ENCODE assay signal across 1 cellular context in the genomic region with DNA sequence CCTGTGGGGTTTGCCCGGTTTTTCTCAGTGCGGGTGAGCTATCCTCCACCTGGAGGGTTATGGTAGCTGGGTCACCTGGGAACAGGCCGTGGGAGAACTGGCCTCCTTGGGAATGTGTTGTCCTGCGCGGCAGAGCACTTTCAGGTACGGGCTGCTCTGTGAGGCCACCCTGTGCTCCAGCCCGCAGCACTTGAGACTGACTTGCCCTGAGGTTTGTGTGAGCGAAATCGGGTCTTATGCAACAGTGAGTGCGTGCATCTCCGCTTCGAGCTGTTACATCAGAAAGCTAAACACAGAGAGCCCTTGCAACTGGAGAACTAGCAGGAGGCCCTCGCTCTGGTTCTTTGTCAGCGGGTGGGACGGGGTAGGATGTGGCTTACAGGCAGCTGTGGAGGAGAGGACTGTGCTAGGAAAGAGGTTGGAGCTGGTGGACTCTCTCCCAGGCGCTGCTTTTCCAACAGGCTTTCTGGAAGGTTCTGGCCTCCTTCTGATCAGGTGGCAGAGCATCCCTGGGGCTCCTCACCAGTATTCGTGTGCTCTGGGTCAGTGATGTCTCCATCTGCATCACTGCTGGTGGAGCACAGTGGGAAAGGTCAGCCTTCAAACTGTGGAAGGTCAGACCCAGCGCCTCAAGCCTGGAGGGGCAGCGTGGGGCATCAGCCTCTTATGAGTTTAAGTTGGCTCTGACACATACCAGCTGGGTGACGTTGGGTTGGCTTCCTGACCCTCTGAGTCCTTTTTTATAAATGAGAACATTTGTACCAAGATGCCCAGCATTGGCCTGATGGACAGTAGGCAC.
TF ChIP-seq lines count a peak whose summit lies in the region.

No MANE protein-coding gene starts in this region.

TF ChIP-seq in H1, 55 proteins besides CTCF, POLR2A, EP300 and RAD21:
- TF ChIP-seq, protein P1, sequence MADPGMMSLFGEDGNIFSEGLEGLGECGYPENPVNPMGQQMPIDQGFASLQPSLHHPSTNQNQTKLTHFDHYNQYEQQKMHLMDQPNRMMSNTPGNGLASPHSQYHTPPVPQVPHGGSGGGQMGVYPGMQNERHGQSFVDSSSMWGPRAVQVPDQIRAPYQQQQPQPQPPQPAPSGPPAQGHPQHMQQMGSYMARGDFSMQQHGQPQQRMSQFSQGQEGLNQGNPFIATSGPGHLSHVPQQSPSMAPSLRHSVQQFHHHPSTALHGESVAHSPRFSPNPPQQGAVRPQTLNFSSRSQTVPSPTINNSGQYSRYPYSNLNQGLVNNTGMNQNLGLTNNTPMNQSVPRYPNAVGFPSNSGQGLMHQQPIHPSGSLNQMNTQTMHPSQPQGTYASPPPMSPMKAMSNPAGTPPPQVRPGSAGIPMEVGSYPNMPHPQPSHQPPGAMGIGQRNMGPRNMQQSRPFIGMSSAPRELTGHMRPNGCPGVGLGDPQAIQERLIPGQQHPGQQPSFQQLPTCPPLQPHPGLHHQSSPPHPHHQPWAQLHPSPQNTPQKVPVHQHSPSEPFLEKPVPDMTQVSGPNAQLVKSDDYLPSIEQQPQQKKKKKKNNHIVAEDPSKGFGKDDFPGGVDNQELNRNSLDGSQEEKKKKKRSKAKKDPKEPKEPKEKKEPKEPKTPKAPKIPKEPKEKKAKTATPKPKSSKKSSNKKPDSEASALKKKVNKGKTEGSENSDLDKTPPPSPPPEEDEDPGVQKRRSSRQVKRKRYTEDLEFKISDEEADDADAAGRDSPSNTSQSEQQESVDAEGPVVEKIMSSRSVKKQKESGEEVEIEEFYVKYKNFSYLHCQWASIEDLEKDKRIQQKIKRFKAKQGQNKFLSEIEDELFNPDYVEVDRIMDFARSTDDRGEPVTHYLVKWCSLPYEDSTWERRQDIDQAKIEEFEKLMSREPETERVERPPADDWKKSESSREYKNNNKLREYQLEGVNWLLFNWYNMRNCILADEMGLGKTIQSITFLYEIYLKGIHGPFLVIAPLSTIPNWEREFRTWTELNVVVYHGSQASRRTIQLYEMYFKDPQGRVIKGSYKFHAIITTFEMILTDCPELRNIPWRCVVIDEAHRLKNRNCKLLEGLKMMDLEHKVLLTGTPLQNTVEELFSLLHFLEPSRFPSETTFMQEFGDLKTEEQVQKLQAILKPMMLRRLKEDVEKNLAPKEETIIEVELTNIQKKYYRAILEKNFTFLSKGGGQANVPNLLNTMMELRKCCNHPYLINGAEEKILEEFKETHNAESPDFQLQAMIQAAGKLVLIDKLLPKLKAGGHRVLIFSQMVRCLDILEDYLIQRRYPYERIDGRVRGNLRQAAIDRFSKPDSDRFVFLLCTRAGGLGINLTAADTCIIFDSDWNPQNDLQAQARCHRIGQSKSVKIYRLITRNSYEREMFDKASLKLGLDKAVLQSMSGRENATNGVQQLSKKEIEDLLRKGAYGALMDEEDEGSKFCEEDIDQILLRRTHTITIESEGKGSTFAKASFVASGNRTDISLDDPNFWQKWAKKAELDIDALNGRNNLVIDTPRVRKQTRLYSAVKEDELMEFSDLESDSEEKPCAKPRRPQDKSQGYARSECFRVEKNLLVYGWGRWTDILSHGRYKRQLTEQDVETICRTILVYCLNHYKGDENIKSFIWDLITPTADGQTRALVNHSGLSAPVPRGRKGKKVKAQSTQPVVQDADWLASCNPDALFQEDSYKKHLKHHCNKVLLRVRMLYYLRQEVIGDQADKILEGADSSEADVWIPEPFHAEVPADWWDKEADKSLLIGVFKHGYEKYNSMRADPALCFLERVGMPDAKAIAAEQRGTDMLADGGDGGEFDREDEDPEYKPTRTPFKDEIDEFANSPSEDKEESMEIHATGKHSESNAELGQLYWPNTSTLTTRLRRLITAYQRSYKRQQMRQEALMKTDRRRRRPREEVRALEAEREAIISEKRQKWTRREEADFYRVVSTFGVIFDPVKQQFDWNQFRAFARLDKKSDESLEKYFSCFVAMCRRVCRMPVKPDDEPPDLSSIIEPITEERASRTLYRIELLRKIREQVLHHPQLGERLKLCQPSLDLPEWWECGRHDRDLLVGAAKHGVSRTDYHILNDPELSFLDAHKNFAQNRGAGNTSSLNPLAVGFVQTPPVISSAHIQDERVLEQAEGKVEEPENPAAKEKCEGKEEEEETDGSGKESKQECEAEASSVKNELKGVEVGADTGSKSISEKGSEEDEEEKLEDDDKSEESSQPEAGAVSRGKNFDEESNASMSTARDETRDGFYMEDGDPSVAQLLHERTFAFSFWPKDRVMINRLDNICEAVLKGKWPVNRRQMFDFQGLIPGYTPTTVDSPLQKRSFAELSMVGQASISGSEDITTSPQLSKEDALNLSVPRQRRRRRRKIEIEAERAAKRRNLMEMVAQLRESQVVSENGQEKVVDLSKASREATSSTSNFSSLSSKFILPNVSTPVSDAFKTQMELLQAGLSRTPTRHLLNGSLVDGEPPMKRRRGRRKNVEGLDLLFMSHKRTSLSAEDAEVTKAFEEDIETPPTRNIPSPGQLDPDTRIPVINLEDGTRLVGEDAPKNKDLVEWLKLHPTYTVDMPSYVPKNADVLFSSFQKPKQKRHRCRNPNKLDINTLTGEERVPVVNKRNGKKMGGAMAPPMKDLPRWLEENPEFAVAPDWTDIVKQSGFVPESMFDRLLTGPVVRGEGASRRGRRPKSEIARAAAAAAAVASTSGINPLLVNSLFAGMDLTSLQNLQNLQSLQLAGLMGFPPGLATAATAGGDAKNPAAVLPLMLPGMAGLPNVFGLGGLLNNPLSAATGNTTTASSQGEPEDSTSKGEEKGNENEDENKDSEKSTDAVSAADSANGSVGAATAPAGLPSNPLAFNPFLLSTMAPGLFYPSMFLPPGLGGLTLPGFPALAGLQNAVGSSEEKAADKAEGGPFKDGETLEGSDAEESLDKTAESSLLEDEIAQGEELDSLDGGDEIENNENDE (IDR thresholded peaks at IDR 0.05; ENCODE audit: insufficient replicate concordance, low read length): no peak
- TF ChIP-seq SP4 (IDR thresholded peaks at IDR 0.05; ENCODE audit: low read length): no peak
- TF ChIP-seq SIN3A (conservative IDR thresholded peaks at IDR 0.05 in 1 of 2, IDR thresholded peaks at IDR 0.05 in 1 of 2; ENCODE audit: low read depth in 1 of 2, low read length in 2 of 2): no peak
- TF ChIP-seq KDM4A (IDR thresholded peaks at IDR 0.05; ENCODE audit: low read depth, low read length, severe bottlenecking): no peak
